Comparison of ENCODE assay signal across 17 cellular contexts in the genomic region with DNA sequence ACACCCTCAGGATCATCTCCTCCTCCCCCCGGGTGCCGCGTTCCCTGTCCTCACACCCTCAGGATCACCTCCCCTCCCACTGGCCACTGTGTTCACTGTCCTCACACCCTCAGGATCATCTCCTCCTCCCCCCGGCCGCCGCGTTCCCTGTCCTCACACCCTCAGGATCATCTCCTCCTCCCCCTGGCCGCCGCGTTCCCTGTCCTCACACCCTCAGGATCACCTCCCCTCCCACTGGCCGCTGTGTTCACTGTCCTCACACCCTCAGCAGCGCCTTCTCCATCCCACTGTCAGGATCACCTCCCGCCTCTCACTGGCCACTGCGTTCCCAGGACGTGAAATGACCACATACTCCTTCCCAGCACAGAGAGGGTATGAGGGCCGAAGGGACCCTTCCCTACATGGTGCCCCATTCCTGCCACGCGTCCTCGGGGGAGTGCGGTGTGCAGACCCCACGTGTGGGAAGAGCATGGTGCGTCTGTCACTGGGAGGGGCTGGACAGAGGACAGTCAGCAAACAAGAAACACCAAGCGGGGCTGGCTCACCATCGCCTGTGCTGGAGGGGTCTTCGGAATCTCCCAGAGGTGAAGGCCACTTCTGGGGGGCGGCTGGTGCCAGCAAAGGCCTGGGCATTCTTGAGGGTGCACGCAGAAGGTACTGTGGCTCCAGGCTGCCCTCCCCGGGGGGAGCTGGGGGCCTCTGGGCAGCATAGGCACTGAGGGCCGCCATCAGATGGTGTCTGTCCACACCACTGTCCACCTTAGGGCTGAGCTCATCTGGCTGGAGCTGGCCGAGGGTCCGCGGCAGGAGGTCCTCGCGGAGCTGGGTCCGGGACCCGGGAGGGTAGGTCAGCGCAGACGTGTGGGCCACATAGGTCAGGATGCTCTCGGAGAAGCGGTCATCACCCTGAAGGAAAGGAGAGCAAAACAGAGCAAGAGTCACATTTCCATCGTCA.
DNase-seq lines count a peak whose midpoint lies in the region; ATAC-seq, FAIRE-seq and TF ChIP-seq lines count a peak whose summit lies in the region.
"Had no signal": no experiment of that assay in that cellular context is flagged by ENCODE, and none has a peak within 500 bp of the region (broad histone marks: within the 10 kb centered on the region; RNA-seq: fewer than 3 reads in every experiment).

No MANE protein-coding gene starts in this region.

- no peak for TF ChIP-seq CTCF in bronchial epithelial cell (IDR thresholded peaks at IDR 0.05; ENCODE audit: insufficient read depth, low read length, severe bottlenecking)
- no peak for TF ChIP-seq CTCF in osteoblast (IDR thresholded peaks at IDR 0.05; ENCODE audit: extremely low read depth, low read depth, low read length)
- TF ChIP-seq CTCF in thyroid gland (IDR thresholded peaks at IDR 0.05), result no peak

- H3K27me3 ChIP-seq in right cardiac atrium (ENCODE audit: control insufficient read depth, insufficient read depth), result no peaks in the 10 kb centered on the region
- no peaks in the 10 kb centered on the region for H3K27me3 ChIP-seq in bronchial epithelial cell (ENCODE audit: control insufficient read depth, insufficient read depth, low read length)
- no peaks in the 10 kb centered on the region for H3K27me3 ChIP-seq in osteoblast (ENCODE audit: insufficient read depth, low read length)
- no peaks in the 10 kb centered on the region for H3K27me3 ChIP-seq in thyroid gland
- H3K27me3 ChIP-seq: BLaER1 treated with 17β-estradiol and CSF1 and Interleukin-3, amounts not matched to agents 10 nM and 100 nM had no signal

- H4K20me1 ChIP-seq in osteoblast (ENCODE audit: insufficient read depth, low read length), result no peaks in the 10 kb centered on the region
- H4K20me1 ChIP-seq: BLaER1 treated with 17β-estradiol and CSF1 and Interleukin-3, amounts not matched to agents 10 nM and 100 nM had no signal

- intact Hi-C loops in right cardiac atrium (cut with DNase I) (no loop called here), left ventricle myocardium superior (cut with micrococcal nuclease) (no loop called here), thyroid gland (cut with DNase I) (no loop called here)

- FAIRE-seq in bronchial epithelial cell (lab: Jason Lieb, UNC), result peak; percentile 28
- FAIRE-seq: GM12878, GM18507 had no signal

- H2AFZ ChIP-seq in osteoblast (ENCODE audit: low read length), result no peak overlapping the region
- H2AFZ ChIP-seq: GM23338 had no signal

- no peak overlapping the region for H3K4me2 ChIP-seq in osteoblast (ENCODE audit: insufficient read depth, low read length)
- H3K4me2 ChIP-seq: BLaER1 treated with 17β-estradiol and CSF1 and Interleukin-3, amounts not matched to agents 10 nM and 100 nM; GM23338 had no signal

- WGBS in right cardiac atrium, result 87% methylated on average over 41 of the region's 41 CpGs
- WGBS in thyroid gland, 2 donors, result 90 to 92% methylated on average over 39 to 41 of the region's 41 CpGs

- DNase-seq in right cardiac atrium (peak in 2 of 3 donors; percentile 43 to 73), left ventricle myocardium superior (no peak), bronchial epithelial cell (ENCODE audit: low read depth) (no peak), osteoblast (ENCODE audit: insufficient read length, low spot score, missing footprints) (peak; percentile 68), ureter (ENCODE audit: low spot score) (peak; percentile 43), thyroid gland (no peak)
- no peak for DNase-seq in activated naive CD4-positive, alpha-beta T cell treated with Interleukin-2 at 50 U/mL for 16 hours
- DNase-seq: 8988T; AML-193; Calu3; CD4-positive, CD25-positive, alpha-beta regulatory T cell; DMS79; H9 had no signal

- ATAC-seq in right cardiac atrium, result no peak
- no peak for ATAC-seq in left ventricle myocardium superior
- ATAC-seq: GM12878, GM23338 had no signal

- H3K36me3 ChIP-seq in bronchial epithelial cell (ENCODE audit: control insufficient read depth, insufficient read depth, low read length), result no peaks in the 10 kb centered on the region
- H3K36me3 ChIP-seq in osteoblast (ENCODE audit: insufficient read depth, low read length), result no peaks in the 10 kb centered on the region
- no peaks in the 10 kb centered on the region for H3K36me3 ChIP-seq in thyroid gland
- H3K36me3 ChIP-seq: BLaER1 treated with 17β-estradiol and CSF1 and Interleukin-3, amounts not matched to agents 10 nM and 100 nM had no signal

- H3K4me3 ChIP-seq in right cardiac atrium (ENCODE audit: low read length) (no peak overlapping the region), bronchial epithelial cell (ENCODE audit: low read depth, low read length) (no peak overlapping the region), osteoblast (ENCODE audit: insufficient read depth, low read length) (no peak overlapping the region), thyroid gland (replicated peaks in 1 of 3) (no peak overlapping the region)
- H3K4me3 ChIP-seq: BLaER1 treated with 17β-estradiol and CSF1 and Interleukin-3, amounts not matched to agents 10 nM and 100 nM; GM12878; GM23338 had no signal

- H3K4me1 ChIP-seq in right cardiac atrium (ENCODE audit: control insufficient read depth, insufficient read depth, low read length) (no peaks in the 10 kb centered on the region), osteoblast (ENCODE audit: insufficient read depth, low read length) (no peaks in the 10 kb centered on the region), thyroid gland (no peaks in the 10 kb centered on the region)

- no peak for TF ChIP-seq POLR2A in thyroid gland (IDR thresholded peaks at IDR 0.05)

- no peaks in the 10 kb centered on the region for H3K79me2 ChIP-seq in osteoblast (ENCODE audit: insufficient read depth, low read length)

- H3K27ac ChIP-seq in right cardiac atrium (ENCODE audit: low read length) (no peak overlapping the region), osteoblast (ENCODE audit: low read depth, low read length) (no peak overlapping the region), thyroid gland (no peak overlapping the region)
- H3K27ac ChIP-seq: BLaER1 treated with 17β-estradiol and CSF1 and Interleukin-3, amounts not matched to agents 10 nM and 100 nM had no signal

- no peaks in the 10 kb centered on the region for H3K9me3 ChIP-seq in right cardiac atrium (ENCODE audit: control insufficient read depth, low read length)
- H3K9me3 ChIP-seq in osteoblast (ENCODE audit: low read depth, low read length), result no peaks in the 10 kb centered on the region
- no peaks in the 10 kb centered on the region for H3K9me3 ChIP-seq in thyroid gland

Comparison
In these comparisons a context has a peak if more than half of its experiments do, and no peak if none do; other contexts are left out.
1. DNase-seq: peak in right cardiac atrium (2 of 3), osteoblast (single experiment) and ureter (single experiment); none in left ventricle myocardium superior (single experiment), bronchial epithelial cell (single experiment), thyroid gland (0 of 2) and activated naive CD4-positive, alpha-beta T cell treated with Interleukin-2 at 50 U/mL for 16 hours (single experiment).